8 cellular contexts compared by ENCODE assay signal in the genomic region with DNA sequence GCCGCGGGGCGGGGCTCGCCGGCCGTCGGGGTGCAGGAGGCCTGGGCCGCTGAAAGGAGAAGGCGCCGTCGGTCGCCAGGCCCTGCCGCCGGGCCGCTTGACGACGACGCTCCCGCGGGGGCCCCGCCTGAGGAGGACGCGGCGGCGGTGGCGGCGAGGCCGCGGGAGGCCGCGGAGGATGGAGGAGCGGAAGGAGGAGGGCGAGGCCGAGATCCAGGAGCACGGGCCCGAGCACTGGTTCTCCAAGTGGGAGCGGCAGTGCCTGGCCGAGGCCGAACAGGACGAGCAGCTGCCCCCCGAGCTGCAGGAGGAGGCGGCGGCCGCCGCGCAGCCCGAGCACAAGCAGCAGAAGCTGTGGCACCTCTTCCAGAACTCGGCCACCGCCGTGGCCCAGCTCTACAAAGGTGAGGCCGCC. TPM values are rescaled to one million over a fixed set of nuclear protein-coding genes. Genes with fewer than 3 reads are reported as not detected.
DNase-seq lines count a peak whose midpoint lies in the region; ATAC-seq and TF ChIP-seq lines count a peak whose summit lies in the region.

No MANE protein-coding gene starts in this region.

- H3K9me3 Mint-ChIP-seq in CD4-positive, CD25-positive, alpha-beta regulatory T cell, result peaks cover 0 to 1% (median 0%) of the 10 kb centered on the region in 7 donors
- peaks cover 4% of the 10 kb centered on the region for H3K9me3 Mint-ChIP-seq in endothelial cell (ENCODE audit: unreplicated experiment)
- H3K9me3 Mint-ChIP-seq in naive thymus-derived CD4-positive, alpha-beta T cell, result peaks cover 0 to 9% (median 0%) of the 10 kb centered on the region in 11 donors

- H3K27me3 ChIP-seq in CD4-positive, CD25-positive, alpha-beta regulatory T cell (ENCODE audit: control insufficient read depth, insufficient read depth, low read length), result no peaks in the 10 kb centered on the region
- no peaks in the 10 kb centered on the region for H3K27me3 ChIP-seq in naive thymus-derived CD4-positive, alpha-beta T cell (ENCODE audit: control insufficient read depth in 2 of 2, insufficient read depth in 2 of 2, low read length in 2 of 2)
- no peaks in the 10 kb centered on the region for H3K27me3 ChIP-seq in upper lobe of left lung

- peaks cover 7% of the 10 kb centered on the region for H3K27me3 Mint-ChIP-seq in CD4-positive, CD25-positive, alpha-beta regulatory T cell
- H3K27me3 Mint-ChIP-seq in endothelial cell (ENCODE audit: unreplicated experiment), result peaks cover 21% of the 10 kb centered on the region
- peaks cover 0 to 4% (median 0%) of the 10 kb centered on the region in 5 donors for H3K27me3 Mint-ChIP-seq in naive thymus-derived CD4-positive, alpha-beta T cell

- peak overlapping the region; percentile 94 for H3K27ac ChIP-seq in CD4-positive, CD25-positive, alpha-beta regulatory T cell (ENCODE audit: insufficient read depth, low read length, poor library complexity, severe bottlenecking)
- peak overlapping the region; percentile 98 for H3K27ac ChIP-seq in naive thymus-derived CD4-positive, alpha-beta T cell (ENCODE audit: low read depth, low read length)
- H3K27ac ChIP-seq in upper lobe of left lung, result peak overlapping the region; percentile 97 to 100 (median 99)

- H3K4me3 Mint-ChIP-seq in CD4-positive, CD25-positive, alpha-beta regulatory T cell, result peak overlapping the region in 3 of 4 donors; percentile 68 to 75 (median 73)
- no peak overlapping the region for H3K4me3 Mint-ChIP-seq in endothelial cell (ENCODE audit: unreplicated experiment)
- peak overlapping the region; percentile 45 to 98 (median 74) for H3K4me3 Mint-ChIP-seq in naive thymus-derived CD4-positive, alpha-beta T cell

- CTCF ChIA-PET in naive thymus-derived CD4-positive, alpha-beta T cell (lab: Charles Lee), result interaction anchor here (1.9 kb wide), 1 partner anchor 11 kb away, joined by 5 read pairs; no protein-coding TSS in a partner anchor

- H3K36me3 ChIP-seq in CD4-positive, CD25-positive, alpha-beta regulatory T cell (ENCODE audit: control insufficient read depth, insufficient read depth, low read length), result peaks cover 9% of the 10 kb centered on the region
- peaks cover 0 to 23% (median 23%) of the 10 kb centered on the region in 3 experiments for H3K36me3 ChIP-seq in naive thymus-derived CD4-positive, alpha-beta T cell (ENCODE audit: control insufficient read depth in 2 of 3, insufficient read depth in 3 of 3, low read length in 3 of 3)
- peaks cover 0 to 23% (median 3%) of the 10 kb centered on the region in 4 donors for H3K36me3 ChIP-seq in upper lobe of left lung

- peaks cover 48% of the 10 kb centered on the region for H3K4me1 ChIP-seq in CD4-positive, CD25-positive, alpha-beta regulatory T cell (ENCODE audit: control insufficient read depth, insufficient read depth, low read length, poor library complexity, severe bottlenecking)
- peaks cover 26 to 39% of the 10 kb centered on the region in 2 donors for H3K4me1 ChIP-seq in naive thymus-derived CD4-positive, alpha-beta T cell (ENCODE audit: control insufficient read depth in 2 of 2, insufficient read depth in 2 of 2, low read length in 2 of 2)
- peaks cover 36 to 53% (median 45%) of the 10 kb centered on the region in 4 donors for H3K4me1 ChIP-seq in upper lobe of left lung

- DNase-seq in CD4-positive, CD25-positive, alpha-beta regulatory T cell, result peak; percentile 34 to 65 (median 52)
- DNase-seq in activated CD4-positive, alpha-beta T cell treated with anti-CD3 and anti-CD28 coated beads, Interleukin-2, amount 50 U/mL, for 1 hour, result peak; percentile 41
- DNase-seq in endothelial cell (ENCODE audit: low spot score) (peak; percentile 28), upper lobe of left lung (no peak), epidermal melanocyte (ENCODE audit: insufficient read length, low spot score) (no peak)
- DNase-seq in naive thymus-derived CD4-positive, alpha-beta T cell, result peak in 8 of 9 donors; percentile 36 to 63 (median 51)

- no peak for TF ChIP-seq CTCF in endothelial cell (IDR thresholded peaks at IDR 0.05; ENCODE audit: unreplicated experiment)
- TF ChIP-seq CTCF in upper lobe of left lung (IDR thresholded peaks at IDR 0.05), result no peak

- no peak for TF ChIP-seq POLR2A in upper lobe of left lung (IDR thresholded peaks at IDR 0.05)

- ATAC-seq in CD4-positive, CD25-positive, alpha-beta regulatory T cell (ENCODE audit: low read depth in 2 of 2), result peak; percentile 4
- ATAC-seq in GM19455 (IDR thresholded peaks at IDR 0.05; ENCODE audit: unreplicated experiment) (peak; percentile 22), HG03521 (IDR thresholded peaks at IDR 0.05; ENCODE audit: unreplicated experiment) (peak; percentile 5), upper lobe of left lung (ENCODE audit: low FRiP score in 2 of 2) (peak in 1 of 2 donors; percentile 33)
- ATAC-seq in naive thymus-derived CD4-positive, alpha-beta T cell, result peak; percentile 7

- no peak overlapping the region for H3K4me3 ChIP-seq in CD4-positive, CD25-positive, alpha-beta regulatory T cell (ENCODE audit: low read depth, low read length)
- peak overlapping the region; percentile 83 for H3K4me3 ChIP-seq in naive thymus-derived CD4-positive, alpha-beta T cell (ENCODE audit: low read length)
- H3K4me3 ChIP-seq in upper lobe of left lung, result peak overlapping the region; percentile 63 to 92 (median 84)

- H3K36me3 Mint-ChIP-seq in CD4-positive, CD25-positive, alpha-beta regulatory T cell, result peaks cover 26% of the 10 kb centered on the region
- peaks cover 29% of the 10 kb centered on the region for H3K36me3 Mint-ChIP-seq in endothelial cell (ENCODE audit: low read depth, unreplicated experiment)
- peaks cover 0 to 32% (median 27%) of the 10 kb centered on the region in 5 donors for H3K36me3 Mint-ChIP-seq in naive thymus-derived CD4-positive, alpha-beta T cell

- 0 to 1% methylated on average over 11 to 26 of the region's 51 CpGs for WGBS in upper lobe of left lung, 2 donors

- no peaks in the 10 kb centered on the region for H3K9me3 ChIP-seq in CD4-positive, CD25-positive, alpha-beta regulatory T cell (ENCODE audit: control insufficient read depth in 2 of 2, low read length in 2 of 2)
- no peaks in the 10 kb centered on the region for H3K9me3 ChIP-seq in naive thymus-derived CD4-positive, alpha-beta T cell (ENCODE audit: control insufficient read depth in 2 of 3, low read length in 3 of 3)
- no peaks in the 10 kb centered on the region for H3K9me3 ChIP-seq in upper lobe of left lung

- peak overlapping the region in 1 of 3 donors; percentile 94 for H3K27ac Mint-ChIP-seq in CD4-positive, CD25-positive, alpha-beta regulatory T cell
- H3K27ac Mint-ChIP-seq in endothelial cell (ENCODE audit: unreplicated experiment), result no peak overlapping the region
- peak overlapping the region in 7 of 9 donors; percentile 41 to 96 (median 74) for H3K27ac Mint-ChIP-seq in naive thymus-derived CD4-positive, alpha-beta T cell

- intact Hi-C loops in naive thymus-derived CD4-positive, alpha-beta T cell (cut with micrococcal nuclease), result loop anchor here (1.0 to 10.0 kb wide), 19 partner anchors 8 to 1850 kb away; partner anchors contain the start of genes ABAT (in 2 of the 2), METTL22 (in 2 of the 2), ATF7IP2 (in 1 of the 2) and CARHSP1 (in 1 of the 2)

- peaks cover 22 to 43% (median 35%) of the 10 kb centered on the region in 4 donors for H3K4me1 Mint-ChIP-seq in CD4-positive, CD25-positive, alpha-beta regulatory T cell
- peaks cover 32% of the 10 kb centered on the region for H3K4me1 Mint-ChIP-seq in endothelial cell (ENCODE audit: unreplicated experiment)
- peaks cover 30 to 45% (median 43%) of the 10 kb centered on the region in 7 donors for H3K4me1 Mint-ChIP-seq in naive thymus-derived CD4-positive, alpha-beta T cell

- TF ChIP-seq EP300 in upper lobe of left lung (IDR thresholded peaks at IDR 0.05), result no peak

- POLR2A ChIA-PET in naive thymus-derived CD4-positive, alpha-beta T cell (lab: Charles Lee), result interaction anchor here (0.6 to 5.1 kb wide), 19 partner anchors 10 to 1652 kb away, joined by 3 to 54 read pairs (median 6); partner anchors contain the start of genes ABAT, CARHSP1, METTL22 and NUBP1

RNA-seq across cellular contexts. Expression of gene HAPSTR1, which starts 0.4 kb away (rescaled TPM):
- total RNA-seq in CD4-positive, CD25-positive, alpha-beta regulatory T cell, result 125 TPM
- polyA plus RNA-seq in CD4-positive, CD25-positive, alpha-beta regulatory T cell, result 10 to 100 TPM; 11.7 to 17.8 (median 13.6) TPM
- total RNA-seq in endothelial cell (ENCODE audit: unreplicated experiment), result 86.0 TPM
- total RNA-seq in naive thymus-derived CD4-positive, alpha-beta T cell, result 100 to 1,000 TPM in 2 of 5 experiments, 10 to 100 TPM in 3; 69.6 to 136 (median 87.3) TPM
- 10 to 100 TPM; 11.4 to 17.5 TPM for polyA plus RNA-seq in naive thymus-derived CD4-positive, alpha-beta T cell
- total RNA-seq in upper lobe of left lung, result 10 to 100 TPM; 37.3 to 62.9 (median 46.0) TPM

Comparison
In these comparisons a context has a peak if more than half of its experiments do, and no peak if none do; other contexts are left out.
1. DNase-seq: peak in CD4-positive, CD25-positive, alpha-beta regulatory T cell (3 of 3), activated CD4-positive, alpha-beta T cell treated with anti-CD3 and anti-CD28 coated beads, Interleukin-2, amount 50 U/mL, for 1 hour (single experiment), endothelial cell (single experiment) and naive thymus-derived CD4-positive, alpha-beta T cell (8 of 9); none in upper lobe of left lung (0 of 2) and epidermal melanocyte (single experiment).
2. Peak in every context shown above with its lines, with median percentiles within 50 percentile points of each other: H3K27ac ChIP-seq.